In the genomic region with DNA sequence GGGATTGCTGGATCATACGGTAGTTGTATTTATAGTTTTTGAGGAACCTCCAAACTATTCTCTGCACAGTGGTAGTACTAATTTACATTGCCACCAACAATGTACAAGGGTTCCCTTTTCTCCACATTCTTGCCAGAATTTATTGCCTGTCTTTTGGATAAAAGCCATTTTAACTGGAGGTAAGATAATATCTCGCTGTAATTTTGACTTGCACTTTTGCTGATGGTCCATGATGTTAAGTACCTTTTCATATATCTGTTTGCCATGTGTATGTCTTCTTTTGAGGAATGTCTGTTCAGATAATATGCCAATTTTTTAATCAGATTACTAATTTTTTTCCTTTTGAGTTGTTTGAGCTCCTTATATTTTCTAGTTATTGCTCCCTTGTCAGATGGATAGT, we compare ENCODE assay signal across 24 cellular contexts.
"Had no signal": no experiment of that assay in that cellular context is flagged by ENCODE, and none has a peak within 500 bp of the region (broad histone marks: within the 10 kb centered on the region; RNA-seq: fewer than 3 reads in every experiment).

No MANE protein-coding gene starts in this region.

- DNase-seq: dermis blood vessel endothelial cell; dorsolateral prefrontal cortex; effector CD4-positive, alpha-beta T cell; effector memory CD4-positive, alpha-beta T cell; erythroblast; esophagus squamous epithelium; foreskin fibroblast; foreskin melanocyte; gastrocnemius medialis; glutamatergic neuron; head of caudate nucleus; heart right ventricle; hippocampal formation; left cardiac atrium; left lung; left ventricle myocardium superior; lower lobe of right lung; mesenchymal stem cell; mucosa of descending colon; naive B cell; naive thymus-derived CD8-positive, alpha-beta T cell had no signal

- FAIRE-seq: islet of Langerhans, keratinocyte had no signal

- ATAC-seq: esophagus mucosa; gastrocnemius medialis; heart right ventricle; left cardiac atrium; left lung; left ventricle myocardium superior; lower lobe of right lung; mucosa of descending colon; naive thymus-derived CD8-positive, alpha-beta T cell had no signal
